21 cellular contexts compared by ENCODE assay signal in genomic region chr5:168214071-168214470, GRCh38.
"Had no signal": no experiment of that assay in that cellular context is flagged by ENCODE, and none has a peak within 500 bp of the region (broad histone marks: within the 10 kb centered on the region; RNA-seq: fewer than 3 reads in every experiment).

No MANE protein-coding gene starts in this region.

- ATAC-seq: Panc1, PC-3, Right ventricle myocardium inferior, SK-N-SH treated with all-trans-retinoic acid at 6 μM for 48 hours had no signal

- H3K27ac ChIP-seq: RWPE1, SJCRH30 had no signal

- H3K4me1 ChIP-seq: SJCRH30 had no signal

- H3K27me3 ChIP-seq: SJCRH30 had no signal

- DNase-seq: KBM-7, MV-4-11, NCI-H1048, NCI-H1105, NCI-H1417, NCI-H1436 treated with DMSO at 0.1 percent for 48 hours, NCI-H1694, NCI-H187 treated with DMSO at 0.1 percent for 48 hours, NCI-H2029 treated with DMSO at 0.1 percent for 48 hours, NCI-H2171 treated with DMSO at 0.1 percent for 48 hours, NCI-H345, NCI-H446 treated with DMSO at 0.1 percent for 48 hours, NCI-H510A treated with DMSO at 0.1 percent for 48 hours, NCI-H526, PC-3, SHP77 treated with DMSO at 0.1 percent for 48 hours, SJCRH30 had no signal

- H3K9me3 ChIP-seq: SJCRH30 had no signal

- H3K4me3 ChIP-seq: SJCRH30 had no signal

- H3K36me3 ChIP-seq: SJCRH30 had no signal
